1 cellular context compared by ENCODE assay signal in the genomic region with DNA sequence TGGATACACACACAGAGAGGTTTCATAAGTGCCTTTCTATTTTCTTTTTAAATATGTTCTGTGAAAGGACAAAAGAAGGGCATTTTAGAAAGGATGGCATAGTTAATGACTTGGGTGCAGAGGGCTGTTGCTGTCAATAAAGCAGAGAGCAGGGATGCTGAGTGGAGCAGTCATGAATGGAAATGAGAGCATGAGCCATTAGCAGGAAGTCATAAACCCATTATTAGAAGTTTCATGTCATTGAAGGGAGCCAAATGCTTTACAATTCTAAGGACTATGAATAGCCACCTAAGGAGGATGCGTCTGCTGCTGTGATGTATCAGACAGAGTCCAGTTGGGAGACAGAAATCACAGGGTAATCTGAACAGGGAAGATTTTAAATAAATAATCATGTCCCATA.
TF ChIP-seq lines count a peak whose summit lies in the region.

No MANE protein-coding gene starts in this region.

TF ChIP-seq in H1, 55 proteins besides CTCF, POLR2A, EP300 and RAD21 (continued from another document):
- TF ChIP-seq, protein P1, sequence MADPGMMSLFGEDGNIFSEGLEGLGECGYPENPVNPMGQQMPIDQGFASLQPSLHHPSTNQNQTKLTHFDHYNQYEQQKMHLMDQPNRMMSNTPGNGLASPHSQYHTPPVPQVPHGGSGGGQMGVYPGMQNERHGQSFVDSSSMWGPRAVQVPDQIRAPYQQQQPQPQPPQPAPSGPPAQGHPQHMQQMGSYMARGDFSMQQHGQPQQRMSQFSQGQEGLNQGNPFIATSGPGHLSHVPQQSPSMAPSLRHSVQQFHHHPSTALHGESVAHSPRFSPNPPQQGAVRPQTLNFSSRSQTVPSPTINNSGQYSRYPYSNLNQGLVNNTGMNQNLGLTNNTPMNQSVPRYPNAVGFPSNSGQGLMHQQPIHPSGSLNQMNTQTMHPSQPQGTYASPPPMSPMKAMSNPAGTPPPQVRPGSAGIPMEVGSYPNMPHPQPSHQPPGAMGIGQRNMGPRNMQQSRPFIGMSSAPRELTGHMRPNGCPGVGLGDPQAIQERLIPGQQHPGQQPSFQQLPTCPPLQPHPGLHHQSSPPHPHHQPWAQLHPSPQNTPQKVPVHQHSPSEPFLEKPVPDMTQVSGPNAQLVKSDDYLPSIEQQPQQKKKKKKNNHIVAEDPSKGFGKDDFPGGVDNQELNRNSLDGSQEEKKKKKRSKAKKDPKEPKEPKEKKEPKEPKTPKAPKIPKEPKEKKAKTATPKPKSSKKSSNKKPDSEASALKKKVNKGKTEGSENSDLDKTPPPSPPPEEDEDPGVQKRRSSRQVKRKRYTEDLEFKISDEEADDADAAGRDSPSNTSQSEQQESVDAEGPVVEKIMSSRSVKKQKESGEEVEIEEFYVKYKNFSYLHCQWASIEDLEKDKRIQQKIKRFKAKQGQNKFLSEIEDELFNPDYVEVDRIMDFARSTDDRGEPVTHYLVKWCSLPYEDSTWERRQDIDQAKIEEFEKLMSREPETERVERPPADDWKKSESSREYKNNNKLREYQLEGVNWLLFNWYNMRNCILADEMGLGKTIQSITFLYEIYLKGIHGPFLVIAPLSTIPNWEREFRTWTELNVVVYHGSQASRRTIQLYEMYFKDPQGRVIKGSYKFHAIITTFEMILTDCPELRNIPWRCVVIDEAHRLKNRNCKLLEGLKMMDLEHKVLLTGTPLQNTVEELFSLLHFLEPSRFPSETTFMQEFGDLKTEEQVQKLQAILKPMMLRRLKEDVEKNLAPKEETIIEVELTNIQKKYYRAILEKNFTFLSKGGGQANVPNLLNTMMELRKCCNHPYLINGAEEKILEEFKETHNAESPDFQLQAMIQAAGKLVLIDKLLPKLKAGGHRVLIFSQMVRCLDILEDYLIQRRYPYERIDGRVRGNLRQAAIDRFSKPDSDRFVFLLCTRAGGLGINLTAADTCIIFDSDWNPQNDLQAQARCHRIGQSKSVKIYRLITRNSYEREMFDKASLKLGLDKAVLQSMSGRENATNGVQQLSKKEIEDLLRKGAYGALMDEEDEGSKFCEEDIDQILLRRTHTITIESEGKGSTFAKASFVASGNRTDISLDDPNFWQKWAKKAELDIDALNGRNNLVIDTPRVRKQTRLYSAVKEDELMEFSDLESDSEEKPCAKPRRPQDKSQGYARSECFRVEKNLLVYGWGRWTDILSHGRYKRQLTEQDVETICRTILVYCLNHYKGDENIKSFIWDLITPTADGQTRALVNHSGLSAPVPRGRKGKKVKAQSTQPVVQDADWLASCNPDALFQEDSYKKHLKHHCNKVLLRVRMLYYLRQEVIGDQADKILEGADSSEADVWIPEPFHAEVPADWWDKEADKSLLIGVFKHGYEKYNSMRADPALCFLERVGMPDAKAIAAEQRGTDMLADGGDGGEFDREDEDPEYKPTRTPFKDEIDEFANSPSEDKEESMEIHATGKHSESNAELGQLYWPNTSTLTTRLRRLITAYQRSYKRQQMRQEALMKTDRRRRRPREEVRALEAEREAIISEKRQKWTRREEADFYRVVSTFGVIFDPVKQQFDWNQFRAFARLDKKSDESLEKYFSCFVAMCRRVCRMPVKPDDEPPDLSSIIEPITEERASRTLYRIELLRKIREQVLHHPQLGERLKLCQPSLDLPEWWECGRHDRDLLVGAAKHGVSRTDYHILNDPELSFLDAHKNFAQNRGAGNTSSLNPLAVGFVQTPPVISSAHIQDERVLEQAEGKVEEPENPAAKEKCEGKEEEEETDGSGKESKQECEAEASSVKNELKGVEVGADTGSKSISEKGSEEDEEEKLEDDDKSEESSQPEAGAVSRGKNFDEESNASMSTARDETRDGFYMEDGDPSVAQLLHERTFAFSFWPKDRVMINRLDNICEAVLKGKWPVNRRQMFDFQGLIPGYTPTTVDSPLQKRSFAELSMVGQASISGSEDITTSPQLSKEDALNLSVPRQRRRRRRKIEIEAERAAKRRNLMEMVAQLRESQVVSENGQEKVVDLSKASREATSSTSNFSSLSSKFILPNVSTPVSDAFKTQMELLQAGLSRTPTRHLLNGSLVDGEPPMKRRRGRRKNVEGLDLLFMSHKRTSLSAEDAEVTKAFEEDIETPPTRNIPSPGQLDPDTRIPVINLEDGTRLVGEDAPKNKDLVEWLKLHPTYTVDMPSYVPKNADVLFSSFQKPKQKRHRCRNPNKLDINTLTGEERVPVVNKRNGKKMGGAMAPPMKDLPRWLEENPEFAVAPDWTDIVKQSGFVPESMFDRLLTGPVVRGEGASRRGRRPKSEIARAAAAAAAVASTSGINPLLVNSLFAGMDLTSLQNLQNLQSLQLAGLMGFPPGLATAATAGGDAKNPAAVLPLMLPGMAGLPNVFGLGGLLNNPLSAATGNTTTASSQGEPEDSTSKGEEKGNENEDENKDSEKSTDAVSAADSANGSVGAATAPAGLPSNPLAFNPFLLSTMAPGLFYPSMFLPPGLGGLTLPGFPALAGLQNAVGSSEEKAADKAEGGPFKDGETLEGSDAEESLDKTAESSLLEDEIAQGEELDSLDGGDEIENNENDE (IDR thresholded peaks at IDR 0.05; ENCODE audit: insufficient replicate concordance, low read length), result no peak
- no peak for TF ChIP-seq MAFK (IDR thresholded peaks at IDR 0.05; ENCODE audit: low read depth, low read length)
TF ChIP-seq in H1: peak in this region for 0.
